In genomic region chr12:51970904-51971646, GRCh38 we compare ENCODE assay signal across 1 cellular context.
A peak's percentile ranks its signal among the peaks of the same experiment; 100 is the strongest.
TF ChIP-seq lines count a peak whose summit lies in the region.

No MANE protein-coding gene starts in this region.

TF ChIP-seq in GM12878, 131 proteins besides CTCF, POLR2A, EP300 and RAD21 (continued from another document and continues in another):
- TF ChIP-seq CBX5 (IDR thresholded peaks at IDR 0.05; ENCODE audit: low read depth) (no peak), SMC3 (IDR thresholded peaks at IDR 0.05; ENCODE audit: borderline replicate concordance, low read length) (no peak; the same call in 1 of the 2 replicates), POU2F2 (IDR thresholded peaks at IDR 0.05; ENCODE audit: borderline replicate concordance, low read depth, low read length) (peak; percentile 100), JUNB (IDR thresholded peaks at IDR 0.05) (peak; percentile 92), IRF3 (IDR thresholded peaks at IDR 0.05) (no peak), FOXM1 (IDR thresholded peaks at IDR 0.05; ENCODE audit: low read depth, low read length) (peak; percentile 57; the same call in 1 of the 2 replicates), ZBTB40 (IDR thresholded peaks at IDR 0.05; ENCODE audit: borderline replicate concordance) (no peak), BHLHE40 (IDR thresholded peaks at IDR 0.05; ENCODE audit: borderline replicate concordance in 1 of 2, low read depth in 2 of 2, low read length in 1 of 2) (peak; percentile 63 to 67; a peak in 3 of 4 replicates), NFIC (IDR thresholded peaks at IDR 0.05; ENCODE audit: low read depth, low read length) (peak; percentile 88), RCOR1 (conservative IDR thresholded peaks at IDR 0.05; ENCODE audit: low read depth, low read length) (0 out of 2 replicates have a peak, but pooled peaks have one; percentile 56), ZNF622 (IDR thresholded peaks at IDR 0.05) (no peak), CEBPB (IDR thresholded peaks at IDR 0.05; ENCODE audit: borderline replicate concordance in 1 of 2, low read depth in 2 of 2, low read length in 2 of 2) (peak in 1 of 2 experiments; percentile 29; a peak in 1 of 4 replicates), YY1 (IDR thresholded peaks at IDR 0.05; ENCODE audit: low read depth, low read length) (0 out of 2 replicates have a peak, but pooled peaks have one; percentile 12), DPF2 (IDR thresholded peaks at IDR 0.05) (peak; percentile 78; the same call in 1 of the 2 replicates), ATF7 (IDR thresholded peaks at IDR 0.05; ENCODE audit: low read depth) (peak; percentile 73; the same call in 1 of the 2 replicates), PKNOX1 (IDR thresholded peaks at IDR 0.05) (peak; percentile 69), ZSCAN29 (IDR thresholded peaks at IDR 0.05) (peak; percentile 90), ZNF592 (IDR thresholded peaks at IDR 0.05) (no peak), RELB (IDR thresholded peaks at IDR 0.05; ENCODE audit: low read depth) (peak; percentile 52), PAX5 (IDR thresholded peaks at IDR 0.05; ENCODE audit: borderline replicate concordance, low read depth, low read length) (peak; percentile 84), CREM (IDR thresholded peaks at IDR 0.05; ENCODE audit: low read depth) (peak; percentile 76), E4F1 (IDR thresholded peaks at IDR 0.05; ENCODE audit: borderline replicate concordance, partially characterized antibody) (no peak), ATF2 (IDR thresholded peaks at IDR 0.05; ENCODE audit: low read length) (peak; percentile 93), GABPA (IDR thresholded peaks at IDR 0.05; ENCODE audit: low read depth) (peak; percentile 58; the same call in 1 of the 2 replicates), IKZF1 (conservative IDR thresholded peaks at IDR 0.05) (peak; percentile 82), MTA3 (IDR thresholded peaks at IDR 0.05; ENCODE audit: borderline replicate concordance, low read length) (peak; percentile 84; the same call in 1 of the 2 replicates), RELA (IDR thresholded peaks at IDR 0.05; ENCODE audit: borderline replicate concordance, partially characterized antibody) (no peak), MEF2A (IDR thresholded peaks at IDR 0.05; ENCODE audit: insufficient read depth, low read depth, low read length) (0 out of 2 replicates have a peak, but pooled peaks have one; percentile 26), SMARCA5 (IDR thresholded peaks at IDR 0.05) (peak; percentile 59; the same call in 1 of the 2 replicates), NR2F1 (conservative IDR thresholded peaks at IDR 0.05) (peak; percentile 27; the same call in 1 of the 2 replicates), TCF12 (IDR thresholded peaks at IDR 0.05; ENCODE audit: low read depth, low read length) (peak; percentile 75), TBL1XR1 (IDR thresholded peaks at IDR 0.05; ENCODE audit: low read depth, low read length) (peak; percentile 80; the same call in 1 of the 2 replicates), CREB1 (IDR thresholded peaks at IDR 0.05; ENCODE audit: low read depth) (peak; percentile 55; the same call in 1 of the 2 replicates), MTA2 (IDR thresholded peaks at IDR 0.05; ENCODE audit: low read depth) (peak; percentile 85), SRF (IDR thresholded peaks at IDR 0.05; ENCODE audit: low read depth in 2 of 2, low read length in 2 of 2) (peak in 1 of 2 experiments; percentile 20; a peak in 1 of 4 replicates), RUNX3 (IDR thresholded peaks at IDR 0.05; ENCODE audit: low read length) (peak; percentile 99), BMI1 (IDR thresholded peaks at IDR 0.05; ENCODE audit: borderline replicate concordance) (0 out of 2 replicates have a peak, but pooled peaks have one; percentile 36), ZNF217 (IDR thresholded peaks at IDR 0.05) (peak; percentile 86), ETV6 (conservative IDR thresholded peaks at IDR 0.05 in 1 of 2, IDR thresholded peaks at IDR 0.05 in 1 of 2; ENCODE audit: borderline replicate concordance in 1 of 2, low read depth in 1 of 2) (peak in 1 of 2 experiments; percentile 96; a peak in 2 of 4 replicates), IRF4 (IDR thresholded peaks at IDR 0.05; ENCODE audit: low read depth, low read length) (peak; percentile 83; the same call in 1 of the 2 replicates), GATAD2B (conservative IDR thresholded peaks at IDR 0.05; ENCODE audit: low read depth) (0 out of 2 replicates have a peak, but pooled peaks have one; percentile 27), MLLT1 (IDR thresholded peaks at IDR 0.05) (peak; percentile 27; the same call in 1 of the 2 replicates), CBFB (IDR thresholded peaks at IDR 0.05; ENCODE audit: low read depth) (peak; percentile 91)
